In genomic region chr7:75662579-75663301, GRCh38 we compare ENCODE assay signal across 10 cellular contexts.
DNase-seq lines count a peak whose midpoint lies in the region; ATAC-seq and TF ChIP-seq lines count a peak whose summit lies in the region.
"Had no signal": no experiment of that assay in that cellular context is flagged by ENCODE, and none has a peak within 500 bp of the region (broad histone marks: within the 10 kb centered on the region; RNA-seq: fewer than 3 reads in every experiment).

No MANE protein-coding gene starts in this region.

- no peaks in the 10 kb centered on the region for H3K27me3 ChIP-seq in mesenchymal stem cell (ENCODE audit: control insufficient read depth in 1 of 2, insufficient read depth in 1 of 2, low read length in 2 of 2)
- no peaks in the 10 kb centered on the region for H3K27me3 ChIP-seq in hepatocyte

- H3K4me1 Mint-ChIP-seq in naive B cell = peaks cover 18 to 21% (median 20%) of the 10 kb centered on the region in 3 donors
- H3K4me1 Mint-ChIP-seq in CD14-positive monocyte = no peaks in the 10 kb centered on the region

- peak; percentile 88 for ATAC-seq in GM18867 (IDR thresholded peaks at IDR 0.05; ENCODE audit: unreplicated experiment)
- ATAC-seq in GM21717 (IDR thresholded peaks at IDR 0.05; ENCODE audit: unreplicated experiment) = peak; percentile 75
- peak; percentile 82 for ATAC-seq in HG03439 (IDR thresholded peaks at IDR 0.05; ENCODE audit: unreplicated experiment)
- peak; percentile 93 to 96 for ATAC-seq in naive B cell (ENCODE audit: low read depth in 2 of 2)

- H2BK120ac ChIP-seq in mesenchymal stem cell (ENCODE audit: low read depth, low read length) = no peak overlapping the region

- H4K8ac ChIP-seq in mesenchymal stem cell (ENCODE audit: low read length) = no peak overlapping the region

- no peak overlapping the region for H3K9ac ChIP-seq in mesenchymal stem cell (ENCODE audit: low read length)

- intact Hi-C loops in CD14-positive monocyte (cut with micrococcal nuclease) = no loop called here

- peak; percentile 75 for DNase-seq in naive B cell
- no peak for DNase-seq in HuH-7.5 (ENCODE audit: low spot score)
- no peak for DNase-seq in mesenchymal stem cell
- no peak for DNase-seq in hepatocyte (ENCODE audit: low spot score)
- DNase-seq in CD14-positive monocyte (ENCODE audit: low spot score) = no peak
- DNase-seq: activated gamma-delta T cell treated with Interleukin-2 at 50 U/mL for 16 hours, NCI-H1092 had no signal

- H3K79me2 ChIP-seq in hepatocyte = no peaks in the 10 kb centered on the region

- no peak overlapping the region for H2BK12ac ChIP-seq in mesenchymal stem cell (ENCODE audit: low read length in 2 of 2)

- H3K4me3 ChIP-seq in mesenchymal stem cell (ENCODE audit: insufficient read depth in 1 of 2, low read depth in 1 of 2, low read length in 2 of 2) = no peak overlapping the region
- H3K4me3 ChIP-seq in hepatocyte = no peak overlapping the region

- H3K4me2 ChIP-seq in mesenchymal stem cell (ENCODE audit: low read length, poor library complexity, severe bottlenecking) (no peak overlapping the region), hepatocyte (no peak overlapping the region)

- H3K27me3 Mint-ChIP-seq in naive B cell = no peaks in the 10 kb centered on the region
- H3K27me3 Mint-ChIP-seq in CD14-positive monocyte (ENCODE audit: low read depth in 3 of 3) = peaks cover 0 to 1% (median 0%) of the 10 kb centered on the region in 3 donors

- peaks cover 2% of the 10 kb centered on the region for H3K79me1 ChIP-seq in mesenchymal stem cell (replicated peaks; ENCODE audit: low read length, poor library complexity, severe bottlenecking)

- no peak overlapping the region for H2BK5ac ChIP-seq in mesenchymal stem cell (ENCODE audit: low read depth, low read length, poor library complexity, severe bottlenecking)

- no peak overlapping the region for H3K23ac ChIP-seq in mesenchymal stem cell (ENCODE audit: low read length in 2 of 2)

- no peaks in the 10 kb centered on the region for H4K20me1 ChIP-seq in hepatocyte (ENCODE audit: insufficient read depth, poor library complexity, severe bottlenecking)

- no peak overlapping the region for H2BK15ac ChIP-seq in mesenchymal stem cell (ENCODE audit: low read depth, poor library complexity, severe bottlenecking)

- H3K9me3 ChIP-seq in mesenchymal stem cell (ENCODE audit: control insufficient read depth, low read length) (no peaks in the 10 kb centered on the region), hepatocyte (ENCODE audit: low read depth) (no peaks in the 10 kb centered on the region)

- H3K9me3 Mint-ChIP-seq in naive B cell = no peaks in the 10 kb centered on the region
- no peaks in the 10 kb centered on the region for H3K9me3 Mint-ChIP-seq in CD14-positive monocyte

- H3K36me3 ChIP-seq in mesenchymal stem cell (ENCODE audit: control insufficient read depth in 1 of 2, insufficient read depth in 2 of 2, low read depth in 1 of 2, low read length in 2 of 2) (no peaks in the 10 kb centered on the region), hepatocyte (replicated peaks; ENCODE audit: insufficient read depth, low read depth) (no peaks in the 10 kb centered on the region)

- H3K9me2 ChIP-seq in hepatocyte (replicated peaks; ENCODE audit: insufficient read depth) = no peaks in the 10 kb centered on the region

- H3K27ac Mint-ChIP-seq in naive B cell (peak overlapping the region; percentile 76 to 96 (median 88)), CD14-positive monocyte (no peak overlapping the region)

- H3K14ac ChIP-seq in mesenchymal stem cell (ENCODE audit: low read length in 2 of 2) = no peak overlapping the region

- H3K4ac ChIP-seq in mesenchymal stem cell (ENCODE audit: low read depth in 1 of 2, low read length in 2 of 2) = no peak overlapping the region

- H2AFZ ChIP-seq in mesenchymal stem cell (ENCODE audit: low read depth, low read length) (no peak overlapping the region), hepatocyte (no peak overlapping the region)

- WGBS in mesenchymal stem cell = 87% methylated on average over 11 of the region's 12 CpGs
- 83% methylated on average over 12 of the region's 12 CpGs for WGBS in hepatocyte (ENCODE audit: low lambda C conversion rate, missing lambda C conversion rate)

- H3K27ac ChIP-seq in mesenchymal stem cell (ENCODE audit: low read length, poor library complexity, severe bottlenecking) = no peak overlapping the region
- H3K27ac ChIP-seq in hepatocyte = no peak overlapping the region

- no peak overlapping the region for H3K18ac ChIP-seq in mesenchymal stem cell (ENCODE audit: low read depth in 1 of 2, low read length in 2 of 2)

- TF ChIP-seq CTCF in hepatocyte (IDR thresholded peaks at IDR 0.05; ENCODE audit: poor library complexity) (no peak), CD14-positive monocyte (IDR thresholded peaks at IDR 0.05) (no peak)

- no peak overlapping the region for H4K91ac ChIP-seq in mesenchymal stem cell (ENCODE audit: low read length)

- H3K4me3 Mint-ChIP-seq in naive B cell = peak overlapping the region in 7 of 8 donors; percentile 17 to 78 (median 64)
- no peak overlapping the region for H3K4me3 Mint-ChIP-seq in CD14-positive monocyte

- H2AK5ac ChIP-seq in mesenchymal stem cell (ENCODE audit: low read length, severe bottlenecking) = no peak overlapping the region

- H3K4me1 ChIP-seq in mesenchymal stem cell (ENCODE audit: control insufficient read depth, insufficient read depth, low read depth, low read length) (peaks cover 16% of the 10 kb centered on the region), hepatocyte (ENCODE audit: insufficient read depth) (no peaks in the 10 kb centered on the region)

- no peaks in the 10 kb centered on the region for H3K36me3 Mint-ChIP-seq in naive B cell
- peaks cover 0 to 3% of the 10 kb centered on the region in 2 donors for H3K36me3 Mint-ChIP-seq in CD14-positive monocyte

Comparison
In these comparisons a context has a peak if more than half of its experiments do, and no peak if none do; other contexts are left out.
1. H3K27ac Mint-ChIP-seq: peak in naive B cell (6 of 6); none in CD14-positive monocyte (0 of 7).
2. H3K4me3 Mint-ChIP-seq: peak in naive B cell (7 of 8); none in CD14-positive monocyte (0 of 2).
3. Peak in every context shown above with its lines, with median percentiles within 50 percentile points of each other: ATAC-seq.